In genomic region chr5:14309864-14310531, GRCh38 we compare ENCODE assay signal across 22 cellular contexts.
"Had no signal": no experiment of that assay in that cellular context is flagged by ENCODE, and none has a peak within 500 bp of the region (broad histone marks: within the 10 kb centered on the region; RNA-seq: fewer than 3 reads in every experiment).

No MANE protein-coding gene starts in this region.

- H3K4me3 Mint-ChIP-seq: activated naive CD8-positive, alpha-beta T cell treated with anti-CD3 and anti-CD28 coated beads for 36 hours; dendritic cell treated with granulocyte-macrophage colony-stimulating factor and Interleukin-4, amounts not matched to agents 40 ng/mL and 50 ng/mL, for 4 days; naive B cell; neural crest cell; WTC11 had no signal

- ATAC-seq: esophagus mucosa, gastrocnemius medialis, right lobe of liver, WTC11 had no signal

- H3K27me3 ChIP-seq: gastrocnemius medialis, ovary, right lobe of liver, SJSA1, upper lobe of left lung had no signal

- H3K36me3 Mint-ChIP-seq: activated naive CD8-positive, alpha-beta T cell treated with anti-CD3 and anti-CD28 coated beads for 36 hours had no signal

- H3K4me1 Mint-ChIP-seq: activated naive CD8-positive, alpha-beta T cell treated with anti-CD3 and anti-CD28 coated beads for 36 hours had no signal

- H3K4me3 ChIP-seq: gastrocnemius medialis, ovary, right lobe of liver, SJSA1, smooth muscle cell, thoracic aorta, upper lobe of left lung had no signal

- H3K27me3 Mint-ChIP-seq: activated naive CD8-positive, alpha-beta T cell treated with anti-CD3 and anti-CD28 coated beads for 36 hours; dendritic cell treated with granulocyte-macrophage colony-stimulating factor and Interleukin-4, amounts not matched to agents 40 ng/mL and 50 ng/mL, for 4 days; naive B cell had no signal

- H3K36me3 ChIP-seq: ovary had no signal

- H3K27ac ChIP-seq: gastrocnemius medialis, ovary, right lobe of liver, SJSA1, thoracic aorta, upper lobe of left lung had no signal

- DNase-seq: activated naive CD8-positive, alpha-beta T cell treated with anti-CD3 and anti-CD28 coated beads for 36 hours; activated T-cell treated with anti-CD3 and anti-CD28 coated beads, Interleukin-2, amount 50 U/mL, for 1 hour; amniotic stem cell; effector CD4-positive, alpha-beta T cell; gastrocnemius medialis; hypothalamus; naive B cell; ovary; right lobe of liver; stimulated activated CD4-positive, alpha-beta T cell treated with anti-CD3 and anti-CD28 coated beads, Interleukin-15, amount 100 ng/mL, for 24 hours; stimulated activated CD4-positive, alpha-beta T cell treated with anti-CD3 and anti-CD28 coated beads, Interleukin-2, amount 100 ng/mL, for 48 hours; stimulated activated CD8-positive, alpha-beta memory T cell treated with anti-CD3 and anti-CD28 coated beads, Interleukin-4, amount 100 ng/mL, for 48 hours; stimulated activated naive CD4-positive, alpha-beta T cell; T-helper 9 cell; upper lobe of left lung had no signal

- H3K9me3 Mint-ChIP-seq: WTC11 had no signal

- H3K27ac Mint-ChIP-seq: activated naive CD8-positive, alpha-beta T cell treated with anti-CD3 and anti-CD28 coated beads for 36 hours; dendritic cell treated with granulocyte-macrophage colony-stimulating factor and Interleukin-4, amounts not matched to agents 40 ng/mL and 50 ng/mL, for 4 days; WTC11 had no signal

- H3K4me1 ChIP-seq: right lobe of liver, upper lobe of left lung had no signal

- H3K9me3 ChIP-seq: gastrocnemius medialis, ovary, right lobe of liver, SJSA1, thoracic aorta, upper lobe of left lung had no signal
